Comparison of ENCODE assay signal across 2 cellular contexts in the genomic region with DNA sequence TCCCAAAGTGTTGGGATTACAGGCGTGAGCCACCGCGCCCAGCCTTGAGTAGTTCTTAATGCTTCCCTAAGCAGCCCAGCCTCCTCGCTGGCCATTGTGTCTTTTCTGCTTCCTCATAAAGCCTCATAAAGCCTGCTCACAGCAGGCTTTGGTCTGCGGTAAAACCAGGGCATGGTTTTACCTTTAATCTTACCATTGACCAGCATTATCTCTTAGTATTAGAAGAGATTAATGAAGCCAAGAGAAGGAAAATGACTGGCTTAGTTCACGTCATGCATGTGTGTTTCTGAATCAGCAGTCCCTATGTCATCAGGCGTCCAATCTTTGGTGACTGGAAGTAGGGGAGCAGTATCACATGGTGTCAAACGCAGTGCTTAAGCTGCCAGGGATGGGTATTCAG.
A peak's percentile ranks its signal among the peaks of the same experiment; 100 is the strongest.
TF ChIP-seq lines count a peak whose summit lies in the region.

No MANE protein-coding gene starts in this region.

TF ChIP-seq in HepG2, 621 proteins besides CTCF, POLR2A, EP300 and RAD21:
- no peak for TF ChIP-seq KDM3A (CRISPR knock-in tag; IDR thresholded peaks at IDR 0.05; ENCODE audit: low read depth)
- no peak for TF ChIP-seq SIN3B (IDR thresholded peaks at IDR 0.05; ENCODE audit: low read length)
- TF ChIP-seq CREB1 (IDR thresholded peaks at IDR 0.05): 0 out of 2 replicates have a peak, but pooled peaks have one; percentile 5
- TF ChIP-seq CREB1 (CRISPR knock-in tag; IDR thresholded peaks at IDR 0.05): no peak

TF ChIP-seq in K562, 482 proteins besides CTCF, POLR2A, EP300 and RAD21:
- no peak for TF ChIP-seq TARDBP (IDR thresholded peaks at IDR 0.05)
- TF ChIP-seq POLR2AphosphoS2 (IDR thresholded peaks at IDR 0.05; ENCODE audit: low read length): no peak
- no peak for TF ChIP-seq PPARD (CRISPR knock-in tag; IDR thresholded peaks at IDR 0.05)
- no peak for TF ChIP-seq ZNF12 (CRISPR knock-in tag; IDR thresholded peaks at IDR 0.05)
- no peak for TF ChIP-seq RBM17 (IDR thresholded peaks at IDR 0.05; ENCODE audit: borderline replicate concordance, low read depth, low read length)
TF ChIP-seq in K562: peak in this region for 0.
